Comparison of ENCODE assay signal across 26 cellular contexts in genomic region chr11:134355136-134355535, GRCh38.
"Had no signal": no experiment of that assay in that cellular context is flagged by ENCODE, and none has a peak within 500 bp of the region (broad histone marks: within the 10 kb centered on the region; RNA-seq: fewer than 3 reads in every experiment).

No MANE protein-coding gene starts in this region.

- H3K79me2 ChIP-seq: parathyroid adenoma had no signal

- H3K9ac ChIP-seq: parathyroid adenoma had no signal

- H3K4me1 ChIP-seq: left ventricle myocardium inferior, parathyroid adenoma, psoas muscle, right lobe of liver, testis had no signal

- H3K27ac ChIP-seq: epithelial cell of prostate, esophagus muscularis mucosa, gastroesophageal sphincter, left ventricle myocardium inferior, lower lobe of right lung, parathyroid adenoma, psoas muscle, right lobe of liver, testis had no signal

- H3K4me3 ChIP-seq: esophagus muscularis mucosa, gastroesophageal sphincter, left ventricle myocardium inferior, lower lobe of right lung, psoas muscle, right lobe of liver, testis had no signal

- FAIRE-seq: colon, kidney, urothelium cell line had no signal

- H3K9me3 ChIP-seq: esophagus muscularis mucosa, gastroesophageal sphincter, lower lobe of right lung, right lobe of liver, testis had no signal

- ATAC-seq: effector memory CD8-positive, alpha-beta T cell; gastroesophageal sphincter; left cardiac atrium; lower lobe of right lung; natural killer cell treated with Interleukin-12 subunit alpha and Interleukin-12 subunit beta and Interleukin-15 and Interleukin-18, amount 100 ng/mL, for 72 hours; psoas muscle; right lobe of liver; stimulated activated naive B cell treated with anti-CD40 and anti-IgM and Interleukin-4, amounts not matched to agents 10 μg/mL and 1 μg/mL and 100 μg/mL, for 72 hours; stimulated activated naive CD8-positive, alpha-beta T cell treated with anti-CD3 and anti-CD28 coated beads, Interleukin-15, amount 100 ng/mL, for 72 hours had no signal

- H3K36me3 ChIP-seq: esophagus muscularis mucosa, gastroesophageal sphincter, left ventricle myocardium inferior, lower lobe of right lung, right lobe of liver had no signal

- H3K36me3 Mint-ChIP-seq: memory B cell; natural killer cell treated with Interleukin-12 subunit alpha and Interleukin-12 subunit beta and Interleukin-15 and Interleukin-18, amount 100 ng/mL, for 72 hours had no signal

- H3K9me3 Mint-ChIP-seq: dendritic cell treated with granulocyte-macrophage colony-stimulating factor and Interleukin-4, amounts not matched to agents 40 ng/mL and 50 ng/mL, for 4 days; effector memory CD8-positive, alpha-beta T cell; natural killer cell treated with Interleukin-12 subunit alpha and Interleukin-12 subunit beta and Interleukin-15 and Interleukin-18, amount 100 ng/mL, for 72 hours; stimulated activated naive CD8-positive, alpha-beta T cell treated with anti-CD3 and anti-CD28 coated beads, Interleukin-15, amount 100 ng/mL, for 72 hours had no signal

- H3K27me3 ChIP-seq: esophagus muscularis mucosa, gastroesophageal sphincter, right lobe of liver, testis had no signal

- H3K4me3 Mint-ChIP-seq: dendritic cell treated with granulocyte-macrophage colony-stimulating factor and Interleukin-4, amounts not matched to agents 40 ng/mL and 50 ng/mL, for 4 days; effector memory CD8-positive, alpha-beta T cell; memory B cell; natural killer cell treated with Interleukin-12 subunit alpha and Interleukin-12 subunit beta and Interleukin-15 and Interleukin-18, amount 100 ng/mL, for 72 hours; stimulated activated naive B cell treated with anti-CD40 and anti-IgM and Interleukin-4, amounts not matched to agents 10 μg/mL and 1 μg/mL and 100 μg/mL, for 72 hours; stimulated activated naive CD8-positive, alpha-beta T cell treated with anti-CD3 and anti-CD28 coated beads, Interleukin-15, amount 100 ng/mL, for 72 hours had no signal

- H2AFZ ChIP-seq: parathyroid adenoma had no signal

- H3K27ac Mint-ChIP-seq: dendritic cell treated with granulocyte-macrophage colony-stimulating factor and Interleukin-4, amounts not matched to agents 40 ng/mL and 50 ng/mL, for 4 days; memory B cell; stimulated activated naive B cell treated with anti-CD40 and anti-IgM and Interleukin-4, amounts not matched to agents 10 μg/mL and 1 μg/mL and 100 μg/mL, for 72 hours; stimulated activated naive CD8-positive, alpha-beta T cell treated with anti-CD3 and anti-CD28 coated beads, Interleukin-15, amount 100 ng/mL, for 72 hours had no signal

- DNase-seq: effector memory CD8-positive, alpha-beta T cell; foreskin fibroblast; glutamatergic neuron; kidney; left cardiac atrium; left ventricle myocardium inferior; lower lobe of right lung; midbrain; psoas muscle; retina; right lobe of liver; stimulated activated CD4-positive, alpha-beta T cell treated with anti-CD3 and anti-CD28 coated beads, Interleukin-2, amount 100 ng/mL, for 24 hours; stimulated activated CD4-positive, alpha-beta T cell treated with anti-CD3 and anti-CD28 coated beads, Interleukin-4, amount 100 ng/mL, for 4 hours; stimulated activated naive B cell treated with anti-CD40 and anti-IgM and Interleukin-4, amounts not matched to agents 10 μg/mL and 1 μg/mL and 100 μg/mL, for 72 hours; stimulated activated naive CD8-positive, alpha-beta T cell treated with anti-CD3 and anti-CD28 coated beads, Interleukin-15, amount 100 ng/mL, for 72 hours; testis; trophoblast cell had no signal
